In the genomic region with DNA sequence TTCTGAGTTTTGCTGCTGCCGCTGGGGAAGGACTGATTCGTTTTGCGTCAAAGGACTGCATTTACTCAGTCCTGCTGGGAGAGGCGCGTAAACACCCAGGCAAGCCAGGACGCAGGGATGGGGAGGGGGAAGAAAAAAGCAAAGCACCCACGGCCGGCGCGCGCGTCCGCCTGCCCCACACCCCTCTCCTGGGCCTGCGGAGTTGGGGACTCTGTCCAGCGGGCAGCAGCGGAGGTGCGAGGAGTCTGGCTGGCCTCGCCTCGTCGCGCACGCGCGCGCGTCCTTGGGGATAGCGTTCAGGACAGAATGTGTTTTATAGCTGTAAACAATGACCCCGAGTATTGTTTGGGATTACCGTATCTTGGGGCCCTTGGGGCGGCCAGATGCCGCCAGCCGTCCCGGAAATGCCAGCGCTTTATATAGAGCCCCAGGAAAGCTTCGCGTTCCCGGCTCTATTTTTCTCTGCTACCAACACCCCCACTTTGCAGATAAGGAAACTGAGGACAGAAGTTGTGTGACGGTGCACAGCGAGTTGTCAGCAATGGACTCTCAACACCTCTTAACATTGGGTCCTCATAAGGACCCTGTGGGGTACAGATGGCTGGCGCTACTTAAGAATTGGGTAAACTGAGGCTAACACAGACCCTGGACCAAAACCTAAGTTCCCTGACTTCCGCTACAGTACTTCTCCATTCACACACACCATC, we compare ENCODE assay signal across 8 cellular contexts. TPM values are rescaled to one million over a fixed set of nuclear protein-coding genes. Genes with fewer than 3 reads are reported as not detected.
DNase-seq lines count a peak whose midpoint lies in the region; ATAC-seq and TF ChIP-seq lines count a peak whose summit lies in the region.

No MANE protein-coding gene starts in this region.

- peak overlapping the region; percentile 87 for H3K4me3 Mint-ChIP-seq in endothelial cell (ENCODE audit: unreplicated experiment)

- H3K4me1 ChIP-seq in BLaER1 treated with 17β-estradiol and CSF1 and Interleukin-3, amounts not matched to agents 10 nM and 100 nM: peaks cover 14 to 34% (median 27%) of the 10 kb centered on the region in 10 experiments
- peaks cover 36% of the 10 kb centered on the region for H3K4me1 ChIP-seq in mesodermal cell (ENCODE audit: control insufficient read depth, insufficient read depth, low read length, poor library complexity, severe bottlenecking)
- H3K4me1 ChIP-seq in transverse colon: peaks cover 6 to 18% (median 12%) of the 10 kb centered on the region in 4 donors

- DNase-seq in GM13976 (ENCODE audit: low spot score): peak; percentile 44
- peak; percentile 67 for DNase-seq in endothelial cell (ENCODE audit: low spot score)
- peak; percentile 88 for DNase-seq in transverse colon
- DNase-seq in activated CD4-positive, alpha-beta T cell treated with anti-CD3 and anti-CD28 coated beads, Interleukin-2, amount 50 U/mL, for 48 hours: no peak
- no peak for DNase-seq in CD1c-positive myeloid dendritic cell (ENCODE audit: extremely low spot score)

- peak overlapping the region; percentile 90 to 100 (median 96) for H3K4me3 ChIP-seq in BLaER1 treated with 17β-estradiol and CSF1 and Interleukin-3, amounts not matched to agents 10 nM and 100 nM
- H3K4me3 ChIP-seq in mesodermal cell (ENCODE audit: extremely low read depth, insufficient read depth, low read length, poor library complexity, severe bottlenecking) (peak overlapping the region; percentile 90), transverse colon (peak overlapping the region; percentile 28 to 99 (median 88))

- TF ChIP-seq POLR2A in transverse colon (IDR thresholded peaks at IDR 0.05): peak; percentile 77

- peak; percentile 14 for ATAC-seq in SK-N-SH treated with all-trans-retinoic acid at 6 μM for 48 hours

- peak; percentile 87 for TF ChIP-seq EP300 in transverse colon (IDR thresholded peaks at IDR 0.05; ENCODE audit: low read depth)

- peaks cover 15% of the 10 kb centered on the region for H3K27me3 Mint-ChIP-seq in endothelial cell (ENCODE audit: unreplicated experiment)

- peaks cover 35% of the 10 kb centered on the region for H3K4me1 Mint-ChIP-seq in endothelial cell (ENCODE audit: unreplicated experiment)

- H3K27ac ChIP-seq in BLaER1 treated with 17β-estradiol and CSF1 and Interleukin-3, amounts not matched to agents 10 nM and 100 nM: peak overlapping the region; percentile 94 to 99 (median 98)
- peak overlapping the region; percentile 99 for H3K27ac ChIP-seq in mesodermal cell (ENCODE audit: low read depth, low read length, severe bottlenecking)
- peak overlapping the region; percentile 100 for H3K27ac ChIP-seq in transverse colon

- H3K36me3 ChIP-seq in BLaER1 treated with 17β-estradiol and CSF1 and Interleukin-3, amounts not matched to agents 10 nM and 100 nM: peaks cover 0 to 23% (median 19%) of the 10 kb centered on the region in 11 experiments; a peak in 16 of 22 replicates
- H3K36me3 ChIP-seq in mesodermal cell (ENCODE audit: control insufficient read depth, insufficient read depth, low read length): peaks cover 9% of the 10 kb centered on the region
- H3K36me3 ChIP-seq in transverse colon: no peaks in the 10 kb centered on the region

- WGBS in mesodermal cell (ENCODE audit: insufficient coverage in 2 of 2), 2 experiments: 1 to 3% methylated on average over 20 to 28 of the region's 41 CpGs
- 0 to 1% methylated on average over 1 to 41 of the region's 41 CpGs for WGBS in transverse colon (ENCODE audit: low coverage in 1 of 2), 2 donors

- H3K9me3 ChIP-seq in BLaER1 treated with 17β-estradiol and CSF1 and Interleukin-3, amounts not matched to agents 10 nM and 100 nM (replicated peaks in 1 of 11): peaks cover 0 to 19% (median 0%) of the 10 kb centered on the region in 11 experiments; a peak in 5 of 22 replicates
- no peaks in the 10 kb centered on the region for H3K9me3 ChIP-seq in mesodermal cell (ENCODE audit: control insufficient read depth, low read length)
- H3K9me3 ChIP-seq in transverse colon: no peaks in the 10 kb centered on the region

- peak overlapping the region; percentile 89 for H3K27ac Mint-ChIP-seq in endothelial cell (ENCODE audit: unreplicated experiment)

- in situ Hi-C loops in GM13976 (cut with MboI; ENCODE audit: low sequenced_read_pairs, unreplicated experiment) (no loop called here), transverse colon (cut with MboI; ENCODE audit: low pct_ligation_motif_present in 1 of 4, low pct_unique_long_range_greater_than_20kb in 1 of 4, low sequenced_read_pairs in 3 of 4) (no loop called here)

- TF ChIP-seq CTCF in GM13976 (IDR thresholded peaks at IDR 0.05; ENCODE audit: borderline replicate concordance, control extremely low read depth, extremely low read depth, insufficient read depth, missing control alignments): no peak
- TF ChIP-seq CTCF in endothelial cell (IDR thresholded peaks at IDR 0.05; ENCODE audit: unreplicated experiment): no peak
- TF ChIP-seq CTCF in transverse colon (IDR thresholded peaks at IDR 0.05): peak in 2 of 5 experiments; percentile 35

- H3K9ac ChIP-seq in BLaER1 treated with 17β-estradiol and CSF1 and Interleukin-3, amounts not matched to agents 10 nM and 100 nM: peak overlapping the region; percentile 94 to 100 (median 98)

- H4K20me1 ChIP-seq in BLaER1 treated with 17β-estradiol and CSF1 and Interleukin-3, amounts not matched to agents 10 nM and 100 nM: peaks cover 24 to 32% (median 29%) of the 10 kb centered on the region in 11 experiments

- intact Hi-C loops in transverse colon (cut with DNase I; ENCODE audit: low total_unique reads): loop anchor here (5.0 to 10.0 kb wide), 3 partner anchors 49 to 226 kb away; no protein-coding TSS in a partner anchor

- H3K4me2 ChIP-seq in BLaER1 treated with 17β-estradiol and CSF1 and Interleukin-3, amounts not matched to agents 10 nM and 100 nM: peak overlapping the region; percentile 83 to 99 (median 98)

- peaks cover 0 to 26% (median 7%) of the 10 kb centered on the region in 11 experiments; a peak in 8 of 22 replicates for H3K27me3 ChIP-seq in BLaER1 treated with 17β-estradiol and CSF1 and Interleukin-3, amounts not matched to agents 10 nM and 100 nM
- no peaks in the 10 kb centered on the region for H3K27me3 ChIP-seq in transverse colon

- H3K9me3 Mint-ChIP-seq in endothelial cell (ENCODE audit: unreplicated experiment): no peaks in the 10 kb centered on the region

- no peaks in the 10 kb centered on the region for H3K36me3 Mint-ChIP-seq in endothelial cell (ENCODE audit: low read depth, unreplicated experiment)

TF ChIP-seq in SK-N-SH treated with all-trans-retinoic acid at 6 μM for 48 hours, 23 proteins besides CTCF, POLR2A, EP300 and RAD21 (continues in another document):
- TF ChIP-seq, protein P1, sequence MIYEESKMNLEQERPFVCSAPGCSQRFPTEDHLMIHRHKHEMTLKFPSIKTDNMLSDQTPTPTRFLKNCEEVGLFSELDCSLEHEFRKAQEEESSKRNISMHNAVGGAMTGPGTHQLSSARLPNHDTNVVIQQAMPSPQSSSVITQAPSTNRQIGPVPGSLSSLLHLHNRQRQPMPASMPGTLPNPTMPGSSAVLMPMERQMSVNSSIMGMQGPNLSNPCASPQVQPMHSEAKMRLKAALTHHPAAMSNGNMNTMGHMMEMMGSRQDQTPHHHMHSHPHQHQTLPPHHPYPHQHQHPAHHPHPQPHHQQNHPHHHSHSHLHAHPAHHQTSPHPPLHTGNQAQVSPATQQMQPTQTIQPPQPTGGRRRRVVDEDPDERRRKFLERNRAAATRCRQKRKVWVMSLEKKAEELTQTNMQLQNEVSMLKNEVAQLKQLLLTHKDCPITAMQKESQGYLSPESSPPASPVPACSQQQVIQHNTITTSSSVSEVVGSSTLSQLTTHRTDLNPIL (CRISPR knock-in tag; IDR thresholded peaks at IDR 0.05; ENCODE audit: low read depth): no peak; the same call in 1 of the 2 replicates
- TF ChIP-seq, protein P2, sequence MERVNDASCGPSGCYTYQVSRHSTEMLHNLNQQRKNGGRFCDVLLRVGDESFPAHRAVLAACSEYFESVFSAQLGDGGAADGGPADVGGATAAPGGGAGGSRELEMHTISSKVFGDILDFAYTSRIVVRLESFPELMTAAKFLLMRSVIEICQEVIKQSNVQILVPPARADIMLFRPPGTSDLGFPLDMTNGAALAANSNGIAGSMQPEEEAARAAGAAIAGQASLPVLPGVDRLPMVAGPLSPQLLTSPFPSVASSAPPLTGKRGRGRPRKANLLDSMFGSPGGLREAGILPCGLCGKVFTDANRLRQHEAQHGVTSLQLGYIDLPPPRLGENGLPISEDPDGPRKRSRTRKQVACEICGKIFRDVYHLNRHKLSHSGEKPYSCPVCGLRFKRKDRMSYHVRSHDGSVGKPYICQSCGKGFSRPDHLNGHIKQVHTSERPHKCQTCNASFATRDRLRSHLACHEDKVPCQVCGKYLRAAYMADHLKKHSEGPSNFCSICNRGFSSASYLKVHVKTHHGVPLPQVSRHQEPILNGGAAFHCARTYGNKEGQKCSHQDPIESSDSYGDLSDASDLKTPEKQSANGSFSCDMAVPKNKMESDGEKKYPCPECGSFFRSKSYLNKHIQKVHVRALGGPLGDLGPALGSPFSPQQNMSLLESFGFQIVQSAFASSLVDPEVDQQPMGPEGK (CRISPR knock-in tag; IDR thresholded peaks at IDR 0.05; ENCODE audit: borderline replicate concordance): peak; percentile 96
- no peak for TF ChIP-seq SNAI2 (CRISPR knock-in tag; IDR thresholded peaks at IDR 0.05)
- TF ChIP-seq ISL1 (CRISPR knock-in tag; IDR thresholded peaks at IDR 0.05): peak; percentile 22; the same call in 1 of the 2 replicates
- peak; percentile 94 for TF ChIP-seq ZFP3 (CRISPR knock-in tag; IDR thresholded peaks at IDR 0.05)
- TF ChIP-seq ZC3H10 (CRISPR knock-in tag; IDR thresholded peaks at IDR 0.05): no peak

RNA-seq across cellular contexts. Expression of a gene that starts 1.6 kb away (rescaled TPM):
- 24.4 TPM for total RNA-seq in endothelial cell (ENCODE audit: unreplicated experiment)
- polyA plus RNA-seq in mesodermal cell (2013, experiment 1 of 2): 27.5 TPM
- 28.4 TPM for polyA plus RNA-seq in mesodermal cell (2013, experiment 2 of 2)
- total RNA-seq in transverse colon: 100 to 1,000 TPM; 135 to 358 (median 233) TPM

Comparison
In these comparisons a context has a peak if more than half of its experiments do, and no peak if none do; other contexts are left out.
1. DNase-seq: peak in GM13976 (single experiment), endothelial cell (single experiment) and transverse colon (single experiment); none in activated CD4-positive, alpha-beta T cell treated with anti-CD3 and anti-CD28 coated beads, Interleukin-2, amount 50 U/mL, for 48 hours (0 of 2) and CD1c-positive myeloid dendritic cell (single experiment).
2. Peak in every context shown above with its lines, with median percentiles within 50 percentile points of each other: H3K27ac ChIP-seq and H3K4me3 ChIP-seq.